ENCODE assay signal across 1 cellular context in the genomic region with DNA sequence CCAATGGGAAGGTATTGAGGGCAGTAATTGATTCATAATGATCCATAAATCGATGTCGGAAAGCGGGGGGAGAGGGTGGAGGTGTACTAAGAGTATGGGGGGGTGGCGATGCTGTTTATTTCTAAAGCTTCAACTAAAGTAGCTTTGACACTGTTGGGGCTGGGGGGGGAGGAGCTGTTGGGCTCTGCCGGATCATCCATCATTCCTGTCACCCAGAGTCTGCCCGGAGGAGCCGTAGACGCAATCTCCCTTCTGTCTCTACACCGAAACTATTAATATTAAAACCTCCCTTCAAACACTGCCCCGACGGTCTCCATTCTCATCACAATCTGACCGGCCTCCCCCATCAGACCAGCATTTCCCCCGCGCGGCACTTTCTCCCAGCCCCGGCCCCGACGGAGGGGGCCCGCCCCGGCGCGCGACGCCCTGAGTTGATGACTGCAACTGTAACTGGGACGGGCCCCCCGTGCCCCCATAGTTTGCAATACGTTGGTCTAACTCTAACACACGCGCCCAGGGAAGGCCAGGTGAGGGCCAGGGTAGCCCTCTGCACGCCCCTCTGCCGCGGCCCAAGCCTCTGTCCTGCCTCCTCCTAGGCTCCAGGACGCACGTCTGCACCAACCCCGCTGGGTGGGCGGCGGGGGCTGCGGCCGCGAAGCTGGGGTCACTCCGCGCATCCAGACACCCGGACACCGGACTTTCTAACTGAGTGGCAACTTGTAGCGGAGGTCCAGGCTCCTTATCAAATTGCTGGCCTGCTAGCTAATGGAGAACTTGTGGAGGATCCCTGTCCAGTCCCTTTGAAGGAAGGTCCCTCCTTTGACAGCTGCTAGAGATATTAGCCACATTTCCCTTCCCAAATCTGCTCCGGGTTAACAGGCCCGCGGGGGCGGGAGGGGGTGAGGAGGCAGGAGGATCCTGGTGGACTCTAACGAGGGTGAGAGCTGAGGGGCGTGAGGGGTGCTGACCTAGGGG.
TF ChIP-seq lines count a peak whose summit lies in the region.

No MANE protein-coding gene starts in this region.

TF ChIP-seq in GM12878, 131 proteins besides CTCF, POLR2A, EP300 and RAD21 (continued from another document):
- no peak for TF ChIP-seq PRDM15 (CRISPR knock-in tag; IDR thresholded peaks at IDR 0.05)
- TF ChIP-seq ZSCAN29 (IDR thresholded peaks at IDR 0.05), result no peak
- TF ChIP-seq, protein P1, sequence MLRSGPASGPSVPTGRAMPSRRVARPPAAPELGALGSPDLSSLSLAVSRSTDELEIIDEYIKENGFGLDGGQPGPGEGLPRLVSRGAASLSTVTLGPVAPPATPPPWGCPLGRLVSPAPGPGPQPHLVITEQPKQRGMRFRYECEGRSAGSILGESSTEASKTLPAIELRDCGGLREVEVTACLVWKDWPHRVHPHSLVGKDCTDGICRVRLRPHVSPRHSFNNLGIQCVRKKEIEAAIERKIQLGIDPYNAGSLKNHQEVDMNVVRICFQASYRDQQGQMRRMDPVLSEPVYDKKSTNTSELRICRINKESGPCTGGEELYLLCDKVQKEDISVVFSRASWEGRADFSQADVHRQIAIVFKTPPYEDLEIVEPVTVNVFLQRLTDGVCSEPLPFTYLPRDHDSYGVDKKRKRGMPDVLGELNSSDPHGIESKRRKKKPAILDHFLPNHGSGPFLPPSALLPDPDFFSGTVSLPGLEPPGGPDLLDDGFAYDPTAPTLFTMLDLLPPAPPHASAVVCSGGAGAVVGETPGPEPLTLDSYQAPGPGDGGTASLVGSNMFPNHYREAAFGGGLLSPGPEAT (IDR thresholded peaks at IDR 0.05; ENCODE audit: low read depth), result no peak
- TF ChIP-seq MYC (IDR thresholded peaks at IDR 0.05; ENCODE audit: insufficient read depth, insufficient read length, insufficient replicate concordance, low read length, severe bottlenecking), result no peak
- no peak for TF ChIP-seq RBBP5 (conservative IDR thresholded peaks at IDR 0.05)
- TF ChIP-seq PBX3 (IDR thresholded peaks at IDR 0.05; ENCODE audit: insufficient replicate concordance, low read depth, low read length), result peak; percentile 82
- TF ChIP-seq SMARCA5 (IDR thresholded peaks at IDR 0.05), result no peak
- TF ChIP-seq, protein P2, sequence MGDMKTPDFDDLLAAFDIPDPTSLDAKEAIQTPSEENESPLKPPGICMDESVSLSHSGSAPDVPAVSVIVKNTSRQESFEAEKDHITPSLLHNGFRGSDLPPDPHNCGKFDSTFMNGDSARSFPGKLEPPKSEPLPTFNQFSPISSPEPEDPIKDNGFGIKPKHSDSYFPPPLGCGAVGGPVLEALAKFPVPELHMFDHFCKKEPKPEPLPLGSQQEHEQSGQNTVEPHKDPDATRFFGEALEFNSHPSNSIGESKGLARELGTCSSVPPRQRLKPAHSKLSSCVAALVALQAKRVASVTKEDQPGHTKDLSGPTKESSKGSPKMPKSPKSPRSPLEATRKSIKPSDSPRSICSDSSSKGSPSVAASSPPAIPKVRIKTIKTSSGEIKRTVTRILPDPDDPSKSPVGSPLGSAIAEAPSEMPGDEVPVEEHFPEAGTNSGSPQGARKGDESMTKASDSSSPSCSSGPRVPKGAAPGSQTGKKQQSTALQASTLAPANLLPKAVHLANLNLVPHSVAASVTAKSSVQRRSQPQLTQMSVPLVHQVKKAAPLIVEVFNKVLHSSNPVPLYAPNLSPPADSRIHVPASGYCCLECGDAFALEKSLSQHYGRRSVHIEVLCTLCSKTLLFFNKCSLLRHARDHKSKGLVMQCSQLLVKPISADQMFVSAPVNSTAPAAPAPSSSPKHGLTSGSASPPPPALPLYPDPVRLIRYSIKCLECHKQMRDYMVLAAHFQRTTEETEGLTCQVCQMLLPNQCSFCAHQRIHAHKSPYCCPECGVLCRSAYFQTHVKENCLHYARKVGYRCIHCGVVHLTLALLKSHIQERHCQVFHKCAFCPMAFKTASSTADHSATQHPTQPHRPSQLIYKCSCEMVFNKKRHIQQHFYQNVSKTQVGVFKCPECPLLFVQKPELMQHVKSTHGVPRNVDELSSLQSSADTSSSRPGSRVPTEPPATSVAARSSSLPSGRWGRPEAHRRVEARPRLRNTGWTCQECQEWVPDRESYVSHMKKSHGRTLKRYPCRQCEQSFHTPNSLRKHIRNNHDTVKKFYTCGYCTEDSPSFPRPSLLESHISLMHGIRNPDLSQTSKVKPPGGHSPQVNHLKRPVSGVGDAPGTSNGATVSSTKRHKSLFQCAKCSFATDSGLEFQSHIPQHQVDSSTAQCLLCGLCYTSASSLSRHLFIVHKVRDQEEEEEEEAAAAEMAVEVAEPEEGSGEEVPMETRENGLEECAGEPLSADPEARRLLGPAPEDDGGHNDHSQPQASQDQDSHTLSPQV (IDR thresholded peaks at IDR 0.05), result no peak
- no peak for TF ChIP-seq NBN (IDR thresholded peaks at IDR 0.05)
- TF ChIP-seq SMAD5 (IDR thresholded peaks at IDR 0.05; ENCODE audit: low read depth), result no peak
- no peak for TF ChIP-seq MEF2A (IDR thresholded peaks at IDR 0.05; ENCODE audit: insufficient read depth, low read depth, low read length)
